ENCODE assay signal across 8 cellular contexts in genomic region chr15:90598053-90598577, GRCh38.
DNase-seq lines count a peak whose midpoint lies in the region; ATAC-seq, FAIRE-seq and TF ChIP-seq lines count a peak whose summit lies in the region.

No MANE protein-coding gene starts in this region.

- peak overlapping the region; percentile 35 for H2BK5ac ChIP-seq in IMR-90 (ENCODE audit: low read depth, low read length, poor library complexity, severe bottlenecking)

- no peak overlapping the region for H3K27ac ChIP-seq in IMR-90 (ENCODE audit: insufficient read depth, low read length)

- H3K4ac ChIP-seq in IMR-90 (ENCODE audit: low read depth, low read length), result peak overlapping the region; percentile 15; the same call in 1 of the 2 replicates

- in situ Hi-C loops in IMR-90 (cut with MboI; ENCODE audit: low sequenced_read_pairs), result no loop called here

- intact Hi-C loops in Calu3 (cut with micrococcal nuclease; ENCODE audit: unreplicated experiment) (no loop called here), IMR-90 (cut with micrococcal nuclease) (no loop called here)

- no peak overlapping the region for H3K4me3 ChIP-seq in IMR-90 (ENCODE audit: insufficient read depth, low read depth, low read length)

- H2BK15ac ChIP-seq in IMR-90 (ENCODE audit: low read depth, low read length), result no peak overlapping the region

- H3K4me1 Mint-ChIP-seq in Calu3 (ENCODE audit: low read depth, unreplicated experiment), result peaks cover 18% of the 10 kb centered on the region
- H3K4me1 Mint-ChIP-seq in central memory CD8-positive, alpha-beta T cell, result peaks cover 54% of the 10 kb centered on the region

- peaks cover 18% of the 10 kb centered on the region for H3K9me1 ChIP-seq in IMR-90 (ENCODE audit: insufficient read depth, low read length)

- peak overlapping the region; percentile 10 for H3K27ac Mint-ChIP-seq in Calu3 (ENCODE audit: unreplicated experiment)
- peak overlapping the region; percentile 82 for H3K27ac Mint-ChIP-seq in central memory CD8-positive, alpha-beta T cell (ENCODE audit: low read depth)

- POLR2A ChIA-PET in IMR-90 (lab: Charles Lee; ENCODE audit: unreplicated experiment), result no interaction called here

- no peak overlapping the region for H3K4me2 ChIP-seq in IMR-90 (ENCODE audit: low read depth, low read length)

- H2BK20ac ChIP-seq in IMR-90 (ENCODE audit: low read depth, low read length), result no peak overlapping the region

- no peaks in the 10 kb centered on the region for H3K27me3 ChIP-seq in IMR-90 (ENCODE audit: control insufficient read depth, insufficient read depth, low read length)

- no peaks in the 10 kb centered on the region for H3K9me3 ChIP-seq in IMR-90 (ENCODE audit: control insufficient read depth, insufficient read depth, low read length)

- H2AK9ac ChIP-seq in IMR-90 (replicated peaks; ENCODE audit: low read depth, low read length, poor library complexity), result no peak overlapping the region

- H3K79me1 ChIP-seq in IMR-90 (ENCODE audit: low read depth in 1 of 2, low read length in 2 of 2), result peaks cover 33 to 53% of the 10 kb centered on the region in 2 experiments

- H4K91ac ChIP-seq in IMR-90 (ENCODE audit: insufficient read depth, low read depth, low read length), result no peak overlapping the region; the same call in 1 of the 2 replicates

- CTCF ChIA-PET in Calu3 (lab: Charles Lee) (interaction anchor here (1.4 kb wide), 1 partner anchor 305 kb away, joined by 3 read pairs; no protein-coding TSS in a partner anchor), IMR-90 (lab: Yijun Ruan, JAX) (no interaction called here)

- H3K36me3 ChIP-seq in IMR-90 (ENCODE audit: control insufficient read depth, insufficient read depth, low read length), result peaks cover 28% of the 10 kb centered on the region

- dilution Hi-C loops in IMR-90 (cut with HindIII; ENCODE audit: low sequenced_read_pairs, unreplicated experiment), result no loop called here

- H3K4me3 Mint-ChIP-seq in Calu3 (ENCODE audit: low read depth, unreplicated experiment), result no peak overlapping the region
- H3K4me3 Mint-ChIP-seq in central memory CD8-positive, alpha-beta T cell, result peak overlapping the region; percentile 25

- H3K23ac ChIP-seq in IMR-90 (ENCODE audit: low read depth, low read length), result peak overlapping the region; percentile 60; the same call in 1 of the 2 replicates

- no peak overlapping the region for H2AK5ac ChIP-seq in IMR-90 (ENCODE audit: low read depth, low read length)

- H4K5ac ChIP-seq in IMR-90 (ENCODE audit: low read depth, low read length), result peak overlapping the region; percentile 82

- 100% methylated on average over 3 of the region's 7 CpGs; no CpG with 5 or more reads in 1 of the 2 experiments for whole genome bisulfite sequencing in IMR-90 (ENCODE audit: extremely low coverage in 2 of 2, insufficient read length in 1 of 2), 2 experiments

- H2AFZ ChIP-seq in IMR-90 (replicated peaks; ENCODE audit: low read length, poor library complexity), result peak overlapping the region; percentile 34

- H2BK120ac ChIP-seq in IMR-90 (ENCODE audit: low read depth, low read length), result no peak overlapping the region

- no peak overlapping the region for H3K56ac ChIP-seq in IMR-90 (ENCODE audit: extremely low read depth, insufficient read depth, low read length)

- H4K20me1 ChIP-seq in IMR-90 (ENCODE audit: insufficient read depth, low read length), result no peaks in the 10 kb centered on the region

- H3K27me3 Mint-ChIP-seq in Calu3 (ENCODE audit: unreplicated experiment), result no peaks in the 10 kb centered on the region
- H3K27me3 Mint-ChIP-seq in central memory CD8-positive, alpha-beta T cell, result no peaks in the 10 kb centered on the region

- H4K8ac ChIP-seq in IMR-90 (ENCODE audit: low read depth in 2 of 2, low read length in 2 of 2), result peak overlapping the region in 1 of 2 experiments; percentile 35; a peak in 1 of 4 replicates

- 0 out of 2 replicates have a peak overlapping the region, but pooled peaks have one; percentile 55 for H3K18ac ChIP-seq in IMR-90 (ENCODE audit: low read depth, low read length)

- peaks cover 20% of the 10 kb centered on the region for H3K4me1 ChIP-seq in IMR-90 (ENCODE audit: control insufficient read depth, insufficient read depth, low read length)

- no peak overlapping the region for H3K9ac ChIP-seq in IMR-90 (ENCODE audit: low read depth, low read length)

- no peak for TF ChIP-seq POLR2A in IMR-90 (IDR thresholded peaks at IDR 0.05; ENCODE audit: low read depth, low read length)

- BruUV-seq in Calu3 (replicated peaks; lab: Mats Ljungman, UMichigan) (no TSS peak), IMR-90 (replicated peaks; lab: Mats Ljungman, UMichigan) (no TSS peak)

- H3K9me3 Mint-ChIP-seq in Calu3 (ENCODE audit: low read depth, unreplicated experiment), result no peaks in the 10 kb centered on the region
- H3K9me3 Mint-ChIP-seq in central memory CD8-positive, alpha-beta T cell, result no peaks in the 10 kb centered on the region

- 0 out of 2 replicates have a peak overlapping the region, but pooled peaks have one; percentile 24 for H3K14ac ChIP-seq in IMR-90 (replicated peaks; ENCODE audit: low read depth, low read length)

- peak; percentile 37 for DNase-seq in Calu3
- DNase-seq in IMR-90, result no peak
- no peak for DNase-seq in central memory CD8-positive, alpha-beta T cell (ENCODE audit: low spot score in 2 of 2)
- DNase-seq in midbrain (lab: John Stamatoyannopoulos, UW), result peak; percentile 37
- DNase-seq in glomerular visceral epithelial cell (ENCODE audit: extremely low spot score), result no peak
- no peak for DNase-seq in NCI-H2196 (lab: John Stamatoyannopoulos, UW; ENCODE audit: unreplicated experiment)
- no peak for DNase-seq in RCC 7860 (ENCODE audit: low spot score)

- TF ChIP-seq RAD21 in IMR-90 (IDR thresholded peaks at IDR 0.05; ENCODE audit: low read length), result no peak

- TF ChIP-seq CTCF in Calu3 (IDR thresholded peaks at IDR 0.05; ENCODE audit: unreplicated experiment) (no peak), IMR-90 (conservative IDR thresholded peaks at IDR 0.05; ENCODE audit: low read depth, low read length) (0 out of 2 replicates have a peak, but pooled peaks have one; percentile 1)

- ATAC-seq in GM19397 (IDR thresholded peaks at IDR 0.05; ENCODE audit: unreplicated experiment), result peak; percentile 50
- ATAC-seq in IMR-90 (ENCODE audit: low read depth), result peak; percentile 52; the same call in 1 of the 2 replicates
- no peak for ATAC-seq in central memory CD8-positive, alpha-beta T cell (replicated peaks; ENCODE audit: extremely low read depth, poor library complexity, severe bottlenecking)

- H3K36me3 Mint-ChIP-seq in Calu3 (ENCODE audit: insufficient read depth, unreplicated experiment), result no peaks in the 10 kb centered on the region
- H3K36me3 Mint-ChIP-seq in central memory CD8-positive, alpha-beta T cell (ENCODE audit: insufficient read depth), result peaks cover 13% of the 10 kb centered on the region

- no peak for FAIRE-seq in RCC 7860 (lab: Jason Lieb, UNC)

TF ChIP-seq in IMR-90, 13 proteins besides CTCF, POLR2A, EP300 and RAD21:
- TF ChIP-seq NFE2L2 (IDR thresholded peaks at IDR 0.05; ENCODE audit: low read depth, low read length) (no peak), MAZ (IDR thresholded peaks at IDR 0.05; ENCODE audit: borderline replicate concordance, low read depth, low read length) (no peak), SMC3 (IDR thresholded peaks at IDR 0.05; ENCODE audit: low read depth, low read length) (no peak), FOS (IDR thresholded peaks at IDR 0.05; ENCODE audit: low read depth, low read length) (no peak)

Comparison
In these comparisons a context has a peak if more than half of its experiments do, and no peak if none do; other contexts are left out.
1. DNase-seq: peak in Calu3 (single experiment) and midbrain (single experiment); none in IMR-90 (single experiment), central memory CD8-positive, alpha-beta T cell (0 of 2), glomerular visceral epithelial cell (single experiment), NCI-H2196 (single experiment) and RCC 7860 (single experiment).